Comparison of ENCODE assay signal across 1 cellular context in the genomic region with DNA sequence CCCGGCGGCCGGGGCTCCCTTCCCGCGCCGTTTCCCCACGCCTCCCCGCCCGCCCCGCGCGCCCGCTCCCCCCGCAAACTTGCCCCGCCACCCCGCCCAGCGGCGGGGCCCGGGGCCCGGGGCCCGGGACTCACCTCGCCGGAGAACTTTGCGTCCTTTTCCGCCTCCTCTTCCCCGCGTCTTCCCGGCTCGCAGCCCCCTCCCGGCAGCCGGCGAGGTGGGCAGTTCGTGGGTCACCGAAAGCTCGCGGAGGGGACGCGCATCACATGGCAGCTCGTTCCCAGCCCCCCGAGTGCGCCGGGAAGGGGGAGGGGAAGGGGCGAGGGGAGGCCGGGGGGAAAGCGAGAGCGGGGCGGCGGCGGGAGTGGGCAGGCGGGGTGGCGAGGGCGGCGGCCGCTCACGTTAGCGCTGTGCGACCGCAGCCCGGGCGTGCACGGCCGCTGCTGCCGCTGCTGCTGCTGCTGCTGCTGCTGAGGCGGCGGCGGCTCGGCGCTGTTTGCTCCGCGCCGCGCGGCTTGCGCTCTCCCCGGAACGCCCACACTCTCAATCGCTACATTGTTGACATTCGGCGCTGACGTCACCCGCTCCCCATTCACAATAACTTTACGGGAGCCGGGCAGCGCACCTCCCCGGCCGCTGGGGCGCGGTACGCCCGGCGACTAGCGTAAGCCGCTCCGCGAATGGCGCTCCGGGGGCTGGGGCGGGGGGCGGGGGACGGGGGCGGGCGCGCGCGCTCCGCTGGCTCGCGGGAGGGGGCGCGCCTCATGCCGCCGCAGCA.
A peak's percentile ranks its signal among the peaks of the same experiment; 100 is the strongest.
TF ChIP-seq lines count a peak whose summit lies in the region.

A gene (minus strand): TSS at position 498 of the 778 bp plus-strand sequence. CDS start 287,999 bp downstream, outside the sequence.

TF ChIP-seq in K562, 482 proteins besides CTCF, POLR2A, EP300 and RAD21 (continued from another document and continues in another):
- TF ChIP-seq, protein P1, sequence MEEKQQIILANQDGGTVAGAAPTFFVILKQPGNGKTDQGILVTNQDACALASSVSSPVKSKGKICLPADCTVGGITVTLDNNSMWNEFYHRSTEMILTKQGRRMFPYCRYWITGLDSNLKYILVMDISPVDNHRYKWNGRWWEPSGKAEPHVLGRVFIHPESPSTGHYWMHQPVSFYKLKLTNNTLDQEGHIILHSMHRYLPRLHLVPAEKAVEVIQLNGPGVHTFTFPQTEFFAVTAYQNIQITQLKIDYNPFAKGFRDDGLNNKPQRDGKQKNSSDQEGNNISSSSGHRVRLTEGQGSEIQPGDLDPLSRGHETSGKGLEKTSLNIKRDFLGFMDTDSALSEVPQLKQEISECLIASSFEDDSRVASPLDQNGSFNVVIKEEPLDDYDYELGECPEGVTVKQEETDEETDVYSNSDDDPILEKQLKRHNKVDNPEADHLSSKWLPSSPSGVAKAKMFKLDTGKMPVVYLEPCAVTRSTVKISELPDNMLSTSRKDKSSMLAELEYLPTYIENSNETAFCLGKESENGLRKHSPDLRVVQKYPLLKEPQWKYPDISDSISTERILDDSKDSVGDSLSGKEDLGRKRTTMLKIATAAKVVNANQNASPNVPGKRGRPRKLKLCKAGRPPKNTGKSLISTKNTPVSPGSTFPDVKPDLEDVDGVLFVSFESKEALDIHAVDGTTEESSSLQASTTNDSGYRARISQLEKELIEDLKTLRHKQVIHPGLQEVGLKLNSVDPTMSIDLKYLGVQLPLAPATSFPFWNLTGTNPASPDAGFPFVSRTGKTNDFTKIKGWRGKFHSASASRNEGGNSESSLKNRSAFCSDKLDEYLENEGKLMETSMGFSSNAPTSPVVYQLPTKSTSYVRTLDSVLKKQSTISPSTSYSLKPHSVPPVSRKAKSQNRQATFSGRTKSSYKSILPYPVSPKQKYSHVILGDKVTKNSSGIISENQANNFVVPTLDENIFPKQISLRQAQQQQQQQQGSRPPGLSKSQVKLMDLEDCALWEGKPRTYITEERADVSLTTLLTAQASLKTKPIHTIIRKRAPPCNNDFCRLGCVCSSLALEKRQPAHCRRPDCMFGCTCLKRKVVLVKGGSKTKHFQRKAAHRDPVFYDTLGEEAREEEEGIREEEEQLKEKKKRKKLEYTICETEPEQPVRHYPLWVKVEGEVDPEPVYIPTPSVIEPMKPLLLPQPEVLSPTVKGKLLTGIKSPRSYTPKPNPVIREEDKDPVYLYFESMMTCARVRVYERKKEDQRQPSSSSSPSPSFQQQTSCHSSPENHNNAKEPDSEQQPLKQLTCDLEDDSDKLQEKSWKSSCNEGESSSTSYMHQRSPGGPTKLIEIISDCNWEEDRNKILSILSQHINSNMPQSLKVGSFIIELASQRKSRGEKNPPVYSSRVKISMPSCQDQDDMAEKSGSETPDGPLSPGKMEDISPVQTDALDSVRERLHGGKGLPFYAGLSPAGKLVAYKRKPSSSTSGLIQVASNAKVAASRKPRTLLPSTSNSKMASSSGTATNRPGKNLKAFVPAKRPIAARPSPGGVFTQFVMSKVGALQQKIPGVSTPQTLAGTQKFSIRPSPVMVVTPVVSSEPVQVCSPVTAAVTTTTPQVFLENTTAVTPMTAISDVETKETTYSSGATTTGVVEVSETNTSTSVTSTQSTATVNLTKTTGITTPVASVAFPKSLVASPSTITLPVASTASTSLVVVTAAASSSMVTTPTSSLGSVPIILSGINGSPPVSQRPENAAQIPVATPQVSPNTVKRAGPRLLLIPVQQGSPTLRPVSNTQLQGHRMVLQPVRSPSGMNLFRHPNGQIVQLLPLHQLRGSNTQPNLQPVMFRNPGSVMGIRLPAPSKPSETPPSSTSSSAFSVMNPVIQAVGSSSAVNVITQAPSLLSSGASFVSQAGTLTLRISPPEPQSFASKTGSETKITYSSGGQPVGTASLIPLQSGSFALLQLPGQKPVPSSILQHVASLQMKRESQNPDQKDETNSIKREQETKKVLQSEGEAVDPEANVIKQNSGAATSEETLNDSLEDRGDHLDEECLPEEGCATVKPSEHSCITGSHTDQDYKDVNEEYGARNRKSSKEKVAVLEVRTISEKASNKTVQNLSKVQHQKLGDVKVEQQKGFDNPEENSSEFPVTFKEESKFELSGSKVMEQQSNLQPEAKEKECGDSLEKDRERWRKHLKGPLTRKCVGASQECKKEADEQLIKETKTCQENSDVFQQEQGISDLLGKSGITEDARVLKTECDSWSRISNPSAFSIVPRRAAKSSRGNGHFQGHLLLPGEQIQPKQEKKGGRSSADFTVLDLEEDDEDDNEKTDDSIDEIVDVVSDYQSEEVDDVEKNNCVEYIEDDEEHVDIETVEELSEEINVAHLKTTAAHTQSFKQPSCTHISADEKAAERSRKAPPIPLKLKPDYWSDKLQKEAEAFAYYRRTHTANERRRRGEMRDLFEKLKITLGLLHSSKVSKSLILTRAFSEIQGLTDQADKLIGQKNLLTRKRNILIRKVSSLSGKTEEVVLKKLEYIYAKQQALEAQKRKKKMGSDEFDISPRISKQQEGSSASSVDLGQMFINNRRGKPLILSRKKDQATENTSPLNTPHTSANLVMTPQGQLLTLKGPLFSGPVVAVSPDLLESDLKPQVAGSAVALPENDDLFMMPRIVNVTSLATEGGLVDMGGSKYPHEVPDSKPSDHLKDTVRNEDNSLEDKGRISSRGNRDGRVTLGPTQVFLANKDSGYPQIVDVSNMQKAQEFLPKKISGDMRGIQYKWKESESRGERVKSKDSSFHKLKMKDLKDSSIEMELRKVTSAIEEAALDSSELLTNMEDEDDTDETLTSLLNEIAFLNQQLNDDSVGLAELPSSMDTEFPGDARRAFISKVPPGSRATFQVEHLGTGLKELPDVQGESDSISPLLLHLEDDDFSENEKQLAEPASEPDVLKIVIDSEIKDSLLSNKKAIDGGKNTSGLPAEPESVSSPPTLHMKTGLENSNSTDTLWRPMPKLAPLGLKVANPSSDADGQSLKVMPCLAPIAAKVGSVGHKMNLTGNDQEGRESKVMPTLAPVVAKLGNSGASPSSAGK (IDR thresholded peaks at IDR 0.05), result no peak
- TF ChIP-seq HMG20A (CRISPR knock-in tag; conservative IDR thresholded peaks at IDR 0.05) (no peak), SPI1 (IDR thresholded peaks at IDR 0.05; ENCODE audit: borderline replicate concordance, low read depth, low read length) (no peak), DACH1 (IDR thresholded peaks at IDR 0.05; ENCODE audit: partially characterized antibody) (no peak), SRSF9 (IDR thresholded peaks at IDR 0.05; ENCODE audit: borderline replicate concordance, low read depth, low read length) (no peak), ZFP36 (IDR thresholded peaks at IDR 0.05; ENCODE audit: low read depth, low read length, partially characterized antibody) (no peak), ZKSCAN8 (CRISPR knock-in tag; IDR thresholded peaks at IDR 0.05) (peak; percentile 42; the same call in 1 of the 2 replicates), ZNF274 (IDR thresholded peaks at IDR 0.05; ENCODE audit: borderline replicate concordance, low read depth, low read length) (no peak), MECOM (CRISPR knock-in tag; IDR thresholded peaks at IDR 0.05) (no peak), ZNF12 (CRISPR knock-in tag; IDR thresholded peaks at IDR 0.05) (no peak), CHD2 (IDR thresholded peaks at IDR 0.05; ENCODE audit: low read depth, low read length) (no peak), KLF16 (IDR thresholded peaks at IDR 0.05) (no peak), WHSC1 (IDR thresholded peaks at IDR 0.05; ENCODE audit: low read length) (no peak), PHF8 (IDR thresholded peaks at IDR 0.05; ENCODE audit: borderline replicate concordance, low read length) (peak; percentile 38; the same call in 1 of the 2 replicates), NR2C2 (CRISPR knock-in tag; IDR thresholded peaks at IDR 0.05) (0 out of 2 replicates have a peak, but pooled peaks have one; percentile 38), NR2C2 (tag; IDR thresholded peaks at IDR 0.05) (no peak), CREB1 (IDR thresholded peaks at IDR 0.05) (peak; percentile 84), CREB1 (CRISPR knock-in tag; IDR thresholded peaks at IDR 0.05) (peak; percentile 81), RCOR1 (IDR thresholded peaks at IDR 0.05; ENCODE audit: borderline replicate concordance in 1 of 2, low read depth in 2 of 2, low read length in 2 of 2) (peak in 1 of 2 experiments; percentile 47; a peak in 2 of 4 replicates), ZNF354B (CRISPR knock-in tag; IDR thresholded peaks at IDR 0.05) (no peak), ZBTB7A (IDR thresholded peaks at IDR 0.05; ENCODE audit: borderline replicate concordance, control insufficient read depth, low read depth, low read length) (peak; percentile 4; the same call in 1 of the 2 replicates), MEIS2 (IDR thresholded peaks at IDR 0.05; ENCODE audit: partially characterized antibody) (peak; percentile 3), PHF21A (IDR thresholded peaks at IDR 0.05; ENCODE audit: borderline replicate concordance, low read depth) (no peak), CXXC5 (CRISPR knock-in tag; IDR thresholded peaks at IDR 0.05) (peak; percentile 83)
- TF ChIP-seq, protein P2, sequence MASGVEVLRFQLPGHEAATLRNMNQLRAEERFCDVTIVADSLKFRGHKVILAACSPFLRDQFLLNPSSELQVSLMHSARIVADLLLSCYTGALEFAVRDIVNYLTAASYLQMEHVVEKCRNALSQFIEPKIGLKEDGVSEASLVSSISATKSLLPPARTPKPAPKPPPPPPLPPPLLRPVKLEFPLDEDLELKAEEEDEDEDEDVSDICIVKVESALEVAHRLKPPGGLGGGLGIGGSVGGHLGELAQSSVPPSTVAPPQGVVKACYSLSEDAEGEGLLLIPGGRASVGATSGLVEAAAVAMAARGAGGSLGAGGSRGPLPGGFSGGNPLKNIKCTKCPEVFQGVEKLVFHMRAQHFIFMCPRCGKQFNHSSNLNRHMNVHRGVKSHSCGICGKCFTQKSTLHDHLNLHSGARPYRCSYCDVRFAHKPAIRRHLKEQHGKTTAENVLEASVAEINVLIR (CRISPR knock-in tag; IDR thresholded peaks at IDR 0.05), result peak; percentile 56; the same call in 1 of the 2 replicates
- TF ChIP-seq, protein P3, sequence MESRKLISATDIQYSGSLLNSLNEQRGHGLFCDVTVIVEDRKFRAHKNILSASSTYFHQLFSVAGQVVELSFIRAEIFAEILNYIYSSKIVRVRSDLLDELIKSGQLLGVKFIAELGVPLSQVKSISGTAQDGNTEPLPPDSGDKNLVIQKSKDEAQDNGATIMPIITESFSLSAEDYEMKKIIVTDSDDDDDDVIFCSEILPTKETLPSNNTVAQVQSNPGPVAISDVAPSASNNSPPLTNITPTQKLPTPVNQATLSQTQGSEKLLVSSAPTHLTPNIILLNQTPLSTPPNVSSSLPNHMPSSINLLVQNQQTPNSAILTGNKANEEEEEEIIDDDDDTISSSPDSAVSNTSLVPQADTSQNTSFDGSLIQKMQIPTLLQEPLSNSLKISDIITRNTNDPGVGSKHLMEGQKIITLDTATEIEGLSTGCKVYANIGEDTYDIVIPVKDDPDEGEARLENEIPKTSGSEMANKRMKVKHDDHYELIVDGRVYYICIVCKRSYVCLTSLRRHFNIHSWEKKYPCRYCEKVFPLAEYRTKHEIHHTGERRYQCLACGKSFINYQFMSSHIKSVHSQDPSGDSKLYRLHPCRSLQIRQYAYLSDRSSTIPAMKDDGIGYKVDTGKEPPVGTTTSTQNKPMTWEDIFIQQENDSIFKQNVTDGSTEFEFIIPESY (CRISPR knock-in tag; IDR thresholded peaks at IDR 0.05), result no peak
- TF ChIP-seq, protein P4, sequence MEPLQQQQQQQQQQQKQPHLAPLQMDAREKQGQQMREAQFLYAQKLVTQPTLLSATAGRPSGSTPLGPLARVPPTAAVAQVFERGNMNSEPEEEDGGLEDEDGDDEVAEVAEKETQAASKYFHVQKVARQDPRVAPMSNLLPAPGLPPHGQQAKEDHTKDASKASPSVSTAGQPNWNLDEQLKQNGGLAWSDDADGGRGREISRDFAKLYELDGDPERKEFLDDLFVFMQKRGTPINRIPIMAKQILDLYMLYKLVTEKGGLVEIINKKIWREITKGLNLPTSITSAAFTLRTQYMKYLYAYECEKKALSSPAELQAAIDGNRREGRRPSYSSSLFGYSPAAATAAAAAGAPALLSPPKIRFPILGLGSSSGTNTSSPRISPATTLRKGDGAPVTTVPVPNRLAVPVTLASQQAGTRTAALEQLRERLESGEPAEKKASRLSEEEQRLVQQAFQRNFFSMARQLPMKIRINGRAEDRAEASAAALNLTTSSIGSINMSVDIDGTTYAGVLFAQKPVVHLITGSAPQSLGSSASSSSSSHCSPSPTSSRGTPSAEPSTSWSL (CRISPR knock-in tag; IDR thresholded peaks at IDR 0.05; ENCODE audit: borderline replicate concordance), result no peak
- TF ChIP-seq, protein P5, sequence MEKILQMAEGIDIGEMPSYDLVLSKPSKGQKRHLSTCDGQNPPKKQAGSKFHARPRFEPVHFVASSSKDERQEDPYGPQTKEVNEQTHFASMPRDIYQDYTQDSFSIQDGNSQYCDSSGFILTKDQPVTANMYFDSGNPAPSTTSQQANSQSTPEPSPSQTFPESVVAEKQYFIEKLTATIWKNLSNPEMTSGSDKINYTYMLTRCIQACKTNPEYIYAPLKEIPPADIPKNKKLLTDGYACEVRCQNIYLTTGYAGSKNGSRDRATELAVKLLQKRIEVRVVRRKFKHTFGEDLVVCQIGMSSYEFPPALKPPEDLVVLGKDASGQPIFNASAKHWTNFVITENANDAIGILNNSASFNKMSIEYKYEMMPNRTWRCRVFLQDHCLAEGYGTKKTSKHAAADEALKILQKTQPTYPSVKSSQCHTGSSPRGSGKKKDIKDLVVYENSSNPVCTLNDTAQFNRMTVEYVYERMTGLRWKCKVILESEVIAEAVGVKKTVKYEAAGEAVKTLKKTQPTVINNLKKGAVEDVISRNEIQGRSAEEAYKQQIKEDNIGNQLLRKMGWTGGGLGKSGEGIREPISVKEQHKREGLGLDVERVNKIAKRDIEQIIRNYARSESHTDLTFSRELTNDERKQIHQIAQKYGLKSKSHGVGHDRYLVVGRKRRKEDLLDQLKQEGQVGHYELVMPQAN (IDR thresholded peaks at IDR 0.05; ENCODE audit: borderline replicate concordance), result no peak
- TF ChIP-seq, protein P6, sequence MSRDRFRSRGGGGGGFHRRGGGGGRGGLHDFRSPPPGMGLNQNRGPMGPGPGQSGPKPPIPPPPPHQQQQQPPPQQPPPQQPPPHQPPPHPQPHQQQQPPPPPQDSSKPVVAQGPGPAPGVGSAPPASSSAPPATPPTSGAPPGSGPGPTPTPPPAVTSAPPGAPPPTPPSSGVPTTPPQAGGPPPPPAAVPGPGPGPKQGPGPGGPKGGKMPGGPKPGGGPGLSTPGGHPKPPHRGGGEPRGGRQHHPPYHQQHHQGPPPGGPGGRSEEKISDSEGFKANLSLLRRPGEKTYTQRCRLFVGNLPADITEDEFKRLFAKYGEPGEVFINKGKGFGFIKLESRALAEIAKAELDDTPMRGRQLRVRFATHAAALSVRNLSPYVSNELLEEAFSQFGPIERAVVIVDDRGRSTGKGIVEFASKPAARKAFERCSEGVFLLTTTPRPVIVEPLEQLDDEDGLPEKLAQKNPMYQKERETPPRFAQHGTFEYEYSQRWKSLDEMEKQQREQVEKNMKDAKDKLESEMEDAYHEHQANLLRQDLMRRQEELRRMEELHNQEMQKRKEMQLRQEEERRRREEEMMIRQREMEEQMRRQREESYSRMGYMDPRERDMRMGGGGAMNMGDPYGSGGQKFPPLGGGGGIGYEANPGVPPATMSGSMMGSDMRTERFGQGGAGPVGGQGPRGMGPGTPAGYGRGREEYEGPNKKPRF (IDR thresholded peaks at IDR 0.05; ENCODE audit: low read depth, low read length), result no peak
- TF ChIP-seq, protein P7, sequence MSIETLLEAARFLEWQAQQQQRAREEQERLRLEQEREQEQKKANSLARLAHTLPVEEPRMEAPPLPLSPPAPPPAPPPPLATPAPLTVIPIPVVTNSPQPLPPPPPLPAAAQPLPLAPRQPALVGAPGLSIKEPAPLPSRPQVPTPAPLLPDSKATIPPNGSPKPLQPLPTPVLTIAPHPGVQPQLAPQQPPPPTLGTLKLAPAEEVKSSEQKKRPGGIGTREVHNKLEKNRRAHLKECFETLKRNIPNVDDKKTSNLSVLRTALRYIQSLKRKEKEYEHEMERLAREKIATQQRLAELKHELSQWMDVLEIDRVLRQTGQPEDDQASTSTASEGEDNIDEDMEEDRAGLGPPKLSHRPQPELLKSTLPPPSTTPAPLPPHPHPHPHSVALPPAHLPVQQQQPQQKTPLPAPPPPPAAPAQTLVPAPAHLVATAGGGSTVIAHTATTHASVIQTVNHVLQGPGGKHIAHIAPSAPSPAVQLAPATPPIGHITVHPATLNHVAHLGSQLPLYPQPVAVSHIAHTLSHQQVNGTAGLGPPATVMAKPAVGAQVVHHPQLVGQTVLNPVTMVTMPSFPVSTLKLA (conservative IDR thresholded peaks at IDR 0.05), result peak in 1 of 2 experiments; percentile 64; a peak in 3 of 4 replicates
